8 cellular contexts compared by ENCODE assay signal in genomic region chr1:9910425-9911178, GRCh38. TPM values are rescaled to one million over a fixed set of nuclear protein-coding genes. Genes with fewer than 3 reads are reported as not detected.
DNase-seq lines count a peak whose midpoint lies in the region; ATAC-seq and TF ChIP-seq lines count a peak whose summit lies in the region.

No MANE protein-coding gene starts in this region.

- peak; percentile 90 for ATAC-seq in HG03432 (IDR thresholded peaks at IDR 0.05; ENCODE audit: unreplicated experiment)

- DNase-seq in Ammon's horn (ENCODE audit: low spot score) (peak; percentile 100), NCI-H460 (ENCODE audit: extremely low read depth, low read depth) (peak; percentile 97), cerebellum (ENCODE audit: low spot score) (peak; percentile 100), kidney glomerular epithelial cell (lab: John Stamatoyannopoulos, UW) (peak; percentile 90)
- DNase-seq in activated CD4-positive, alpha-beta T cell treated with anti-CD3 and anti-CD28 coated beads for 1 hour, result peak; percentile 100
- peak; percentile 100 for DNase-seq in stimulated activated CD4-positive, alpha-beta T cell treated with anti-CD3 and anti-CD28 coated beads, Interleukin-15, amount 100 ng/mL, for 48 hours (ENCODE audit: low read depth in 2 of 2)

- peak; percentile 42 for TF ChIP-seq POLR2A in GM19193 (IDR thresholded peaks at IDR 0.05; ENCODE audit: extremely low read depth, insufficient read depth, insufficient read length)

RNA-seq across cellular contexts. Expression of gene CTNNBIP1, which starts 0.5 kb away (rescaled TPM):
- total RNA-seq in NCI-H460 (2014; rRNA removed; shearing (Covaris generic)), result 5.4 and 8.0 TPM in 2 replicates
- 7.9 and 11.2 TPM in 2 replicates for polyA plus RNA-seq in NCI-H460 (2014; cell fraction: nucleus; rRNA removed)
- 22.4 TPM for total RNA-seq in cerebellum

RNA-seq across cellular contexts. Expression of gene LZIC, which starts 32.6 kb away (rescaled TPM):
- total RNA-seq in NCI-H460 (2014; rRNA removed; shearing (Covaris generic)), result 34.0 and 45.2 TPM in 2 replicates
- 14.9 and 16.7 TPM in 2 replicates for polyA plus RNA-seq in NCI-H460 (2014; cell fraction: nucleus; rRNA removed)
- 44.9 TPM for total RNA-seq in cerebellum

RNA-seq across cellular contexts. Expression of gene NMNAT1, which starts 32.7 kb away (rescaled TPM):
- 2.6 and 3.4 TPM in 2 replicates for total RNA-seq in NCI-H460 (2014; rRNA removed; shearing (Covaris generic))
- 0.98 and 3.2 TPM in 2 replicates for polyA plus RNA-seq in NCI-H460 (2014; cell fraction: nucleus; rRNA removed)
- total RNA-seq in cerebellum, result 6.5 TPM

Comparison
In these comparisons a context has a peak if more than half of its experiments do, and no peak if none do; other contexts are left out.
1. Peak in every context shown above with its lines: DNase-seq and ATAC-seq.